ENCODE assay signal across 10 cellular contexts in the genomic region with DNA sequence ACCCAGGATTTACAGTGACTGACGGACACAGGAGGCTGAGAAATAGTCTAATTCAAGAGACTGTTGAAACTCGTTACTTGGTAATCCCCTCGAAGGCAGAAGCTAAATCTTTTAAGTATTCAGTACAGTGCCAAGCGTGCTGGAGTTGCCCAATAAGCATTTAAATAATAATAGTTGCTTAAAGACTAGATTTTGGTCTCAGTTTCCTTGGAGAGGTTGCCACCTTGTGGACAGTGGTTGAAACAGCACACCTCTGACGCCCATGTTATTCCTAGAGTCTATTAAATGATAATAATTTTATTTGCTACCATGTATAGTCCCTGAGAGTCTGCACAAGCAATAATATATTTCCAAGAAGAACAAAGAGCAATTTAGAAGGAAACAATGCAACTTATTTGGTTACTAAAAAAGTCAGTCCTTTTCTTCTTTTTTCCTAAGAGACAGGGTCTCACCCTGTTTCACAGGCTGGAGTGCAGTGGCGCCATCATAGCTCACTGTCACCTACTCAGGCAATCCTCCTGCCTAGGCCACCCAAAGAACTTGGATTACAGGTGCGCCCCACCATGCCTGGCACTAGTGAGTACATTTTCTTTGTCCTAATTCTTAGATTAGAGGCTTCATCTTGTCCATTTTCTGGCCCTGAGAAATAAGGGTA.
DNase-seq lines count a peak whose midpoint lies in the region; ATAC-seq and TF ChIP-seq lines count a peak whose summit lies in the region.
"Had no signal": no experiment of that assay in that cellular context is flagged by ENCODE, and none has a peak within 500 bp of the region (broad histone marks: within the 10 kb centered on the region; RNA-seq: fewer than 3 reads in every experiment).

No MANE protein-coding gene starts in this region.

- peaks cover 6% of the 10 kb centered on the region for H3K27me3 Mint-ChIP-seq in nephron progenitor cell (ENCODE audit: low read depth, poor library complexity)

- H3K4me3 ChIP-seq in esophagus squamous epithelium (no peak overlapping the region), uterus (no peak overlapping the region)
- H3K4me3 ChIP-seq: BLaER1 treated with 17β-estradiol and CSF1 and Interleukin-3, amounts not matched to agents 10 nM and 100 nM had no signal

- H3K27me3 ChIP-seq in esophagus squamous epithelium (peaks cover 0 to 33% (median 0%) of the 10 kb centered on the region in 4 donors), uterus (no peaks in the 10 kb centered on the region)

- TF ChIP-seq POLR2A in esophagus squamous epithelium (IDR thresholded peaks at IDR 0.05) (no peak), uterus (IDR thresholded peaks at IDR 0.05) (no peak)

- H3K36me3 ChIP-seq in esophagus squamous epithelium (no peaks in the 10 kb centered on the region), uterus (no peaks in the 10 kb centered on the region)
- H3K36me3 ChIP-seq: BLaER1 treated with 17β-estradiol and CSF1 and Interleukin-3, amounts not matched to agents 10 nM and 100 nM had no signal

- ATAC-seq in HG02885 (IDR thresholded peaks at IDR 0.05; ENCODE audit: poor library complexity, unreplicated experiment), result peak; percentile 56

- no peaks in the 10 kb centered on the region for H3K4me1 ChIP-seq in esophagus squamous epithelium
- H3K4me1 ChIP-seq in uterus, result no peaks in the 10 kb centered on the region

- no peak overlapping the region for H3K27ac Mint-ChIP-seq in nephron progenitor cell
- H3K27ac Mint-ChIP-seq: dendritic cell treated with granulocyte-macrophage colony-stimulating factor and Interleukin-4, amounts not matched to agents 40 ng/mL and 50 ng/mL, for 4 days had no signal

- no peaks in the 10 kb centered on the region for H3K9me3 ChIP-seq in esophagus squamous epithelium
- no peaks in the 10 kb centered on the region for H3K9me3 ChIP-seq in uterus
- H3K9me3 ChIP-seq: BLaER1 treated with 17β-estradiol and CSF1 and Interleukin-3, amounts not matched to agents 10 nM and 100 nM had no signal

- H3K36me3 Mint-ChIP-seq in nephron progenitor cell (ENCODE audit: low read depth), result no peaks in the 10 kb centered on the region

- no peak overlapping the region for H3K27ac ChIP-seq in esophagus squamous epithelium
- H3K27ac ChIP-seq in uterus, result no peak overlapping the region
- H3K27ac ChIP-seq: BLaER1 treated with 17β-estradiol and CSF1 and Interleukin-3, amounts not matched to agents 10 nM and 100 nM had no signal

- H3K9me3 Mint-ChIP-seq in nephron progenitor cell, result no peaks in the 10 kb centered on the region
- H3K9me3 Mint-ChIP-seq: dendritic cell treated with granulocyte-macrophage colony-stimulating factor and Interleukin-4, amounts not matched to agents 40 ng/mL and 50 ng/mL, for 4 days had no signal

- intact Hi-C loops in esophagus squamous epithelium (cut with DNase I), result loop anchor here (5.0 kb wide), 1 partner anchor 347 kb away; no protein-coding TSS in a partner anchor
- intact Hi-C loops in uterus (cut with DNase I; ENCODE audit: low total_unique reads), result no loop called here

- peak; percentile 52 to 78 (median 54) for DNase-seq in NCI-H1417 (lab: John Stamatoyannopoulos, UW)
- no peak for DNase-seq in NCI-H1417 treated with DMSO at 0.1 percent for 48 hours (lab: John Stamatoyannopoulos, UW)
- DNase-seq in NCI-H524 treated with DMSO at 0.1 percent for 48 hours (lab: John Stamatoyannopoulos, UW), result peak; percentile 50
- DNase-seq in activated CD4-positive, alpha-beta T cell treated with anti-CD3 and anti-CD28 coated beads, Interleukin-2, amount 50 U/mL, for 48 hours, result peak; percentile 38 to 48
- DNase-seq in esophagus squamous epithelium (lab: John Stamatoyannopoulos, UW), result no peak
- DNase-seq in nephron progenitor cell, result peak; percentile 52
- DNase-seq in uterus, result peak; percentile 48 to 60

- 27 to 30% methylated on average over 7 of the region's 7 CpGs for WGBS in esophagus squamous epithelium, 2 donors

- H3K4me1 Mint-ChIP-seq in nephron progenitor cell, result peaks cover 79% of the 10 kb centered on the region

- peak; percentile 47 to 92 (median 90) for TF ChIP-seq CTCF in esophagus squamous epithelium (IDR thresholded peaks at IDR 0.05)
- TF ChIP-seq CTCF in nephron progenitor cell (IDR thresholded peaks at IDR 0.05), result peak; percentile 92
- TF ChIP-seq CTCF in uterus (IDR thresholded peaks at IDR 0.05), result peak; percentile 77 to 95 (median 91)

- no peak overlapping the region for H3K4me3 Mint-ChIP-seq in nephron progenitor cell
- H3K4me3 Mint-ChIP-seq: dendritic cell treated with granulocyte-macrophage colony-stimulating factor and Interleukin-4, amounts not matched to agents 40 ng/mL and 50 ng/mL, for 4 days had no signal

Comparison
In these comparisons a context has a peak if more than half of its experiments do, and no peak if none do; other contexts are left out.
1. DNase-seq: peak in NCI-H1417 (3 of 3), NCI-H524 treated with DMSO at 0.1 percent for 48 hours (single experiment), activated CD4-positive, alpha-beta T cell treated with anti-CD3 and anti-CD28 coated beads, Interleukin-2, amount 50 U/mL, for 48 hours (2 of 2), nephron progenitor cell (single experiment) and uterus (2 of 2); none in NCI-H1417 treated with DMSO at 0.1 percent for 48 hours (single experiment) and esophagus squamous epithelium (single experiment).
2. Peak in every context shown above with its lines, with median percentiles within 50 percentile points of each other: CTCF ChIP-seq.